ENCODE assay signal across 1 cellular context in genomic region chr5:36243653-36244052, GRCh38.
TF ChIP-seq lines count a peak whose summit lies in the region.

No MANE protein-coding gene starts in this region.

TF ChIP-seq in WTC11, 78 proteins besides CTCF, POLR2A, EP300 and RAD21 (continued from another document):
- TF ChIP-seq AFF4 (CRISPR knock-in tag; IDR thresholded peaks at IDR 0.05; ENCODE audit: borderline replicate concordance) (no peak), ZNF416 (CRISPR knock-in tag; IDR thresholded peaks at IDR 0.05) (no peak), E2F1 (CRISPR knock-in tag; IDR thresholded peaks at IDR 0.05) (no peak), ARID4B (CRISPR knock-in tag; IDR thresholded peaks at IDR 0.05; ENCODE audit: borderline replicate concordance) (no peak), OVOL2 (CRISPR knock-in tag; IDR thresholded peaks at IDR 0.05; ENCODE audit: borderline replicate concordance) (no peak), ZNF396 (CRISPR knock-in tag; IDR thresholded peaks at IDR 0.05; ENCODE audit: borderline replicate concordance) (no peak), AR (CRISPR knock-in tag; IDR thresholded peaks at IDR 0.05) (no peak), IRF1 (CRISPR knock-in tag; IDR thresholded peaks at IDR 0.05) (no peak), USF1 (CRISPR knock-in tag; IDR thresholded peaks at IDR 0.05) (no peak), JAZF1 (CRISPR knock-in tag; IDR thresholded peaks at IDR 0.05) (no peak)
